ENCODE assay signal across 16 cellular contexts in the genomic region with DNA sequence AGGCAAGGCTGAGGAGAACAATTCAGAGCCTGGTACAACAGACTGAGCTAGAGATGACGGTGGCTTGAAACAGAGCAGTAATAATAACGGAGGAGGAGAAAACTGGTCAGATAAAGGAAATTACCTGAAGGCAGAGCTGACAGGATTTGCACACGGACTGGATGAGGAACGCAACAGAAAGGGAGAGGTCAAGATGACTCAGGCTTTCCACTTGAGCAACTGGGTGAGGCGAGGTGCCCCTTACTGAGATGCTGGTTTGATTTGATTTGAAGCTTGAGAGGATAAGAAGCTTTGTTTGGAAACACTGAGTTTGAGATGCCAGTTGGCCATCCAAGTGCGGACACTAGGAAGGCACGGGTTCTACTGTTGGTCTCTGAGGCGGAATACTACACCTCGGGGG. TPM values are rescaled to one million over a fixed set of nuclear protein-coding genes. Genes with fewer than 3 reads are reported as not detected.
DNase-seq lines count a peak whose midpoint lies in the region; ATAC-seq and TF ChIP-seq lines count a peak whose summit lies in the region.
"Had no signal": no experiment of that assay in that cellular context is flagged by ENCODE, and none has a peak within 500 bp of the region (broad histone marks: within the 10 kb centered on the region; RNA-seq: fewer than 3 reads in every experiment).

No MANE protein-coding gene starts in this region.

- H3K9me3 Mint-ChIP-seq in activated CD4-positive, alpha-beta memory T cell treated with anti-CD3 and anti-CD28 coated beads for 36 hours = no peaks in the 10 kb centered on the region
- H3K9me3 Mint-ChIP-seq in activated CD4-positive, alpha-beta memory T cell treated with anti-CD3 and anti-CD28 coated beads, Interleukin-2, amount 10 ng/mL, durations not matched to agents 7 days and 5 days = no peaks in the 10 kb centered on the region
- H3K9me3 Mint-ChIP-seq in activated CD4-positive, alpha-beta T cell treated with anti-CD3 and anti-CD28 coated beads, Interleukin-2, amount 10 ng/mL, durations not matched to agents 7 days and 5 days = no peaks in the 10 kb centered on the region
- H3K9me3 Mint-ChIP-seq: CD8-positive, alpha-beta memory T cell had no signal

- peak overlapping the region; percentile 13 for H3K27ac ChIP-seq in upper lobe of right lung
- no peak overlapping the region for H3K27ac ChIP-seq in MM.1S (ENCODE audit: low read length)
- H3K27ac ChIP-seq: testis had no signal

- H3K9ac ChIP-seq in MM.1S (ENCODE audit: low read length) = no peak overlapping the region

- no peak overlapping the region for H2AFZ ChIP-seq in MM.1S (ENCODE audit: low read length)

- H3K27me3 ChIP-seq in upper lobe of right lung (no peaks in the 10 kb centered on the region), MM.1S (replicated peaks; ENCODE audit: insufficient read depth, low read length) (no peaks in the 10 kb centered on the region)
- H3K27me3 ChIP-seq: dorsolateral prefrontal cortex, testis had no signal

- no peak overlapping the region for H3K4me3 Mint-ChIP-seq in activated CD4-positive, alpha-beta memory T cell treated with anti-CD3 and anti-CD28 coated beads for 36 hours
- no peak overlapping the region for H3K4me3 Mint-ChIP-seq in activated CD4-positive, alpha-beta memory T cell treated with anti-CD3 and anti-CD28 coated beads, Interleukin-2, amount 10 ng/mL, durations not matched to agents 7 days and 5 days
- no peak overlapping the region for H3K4me3 Mint-ChIP-seq in activated CD4-positive, alpha-beta T cell treated with anti-CD3 and anti-CD28 coated beads, Interleukin-2, amount 10 ng/mL, durations not matched to agents 7 days and 5 days
- H3K4me3 Mint-ChIP-seq: CD8-positive, alpha-beta memory T cell had no signal

- no peak overlapping the region for H3K4me2 ChIP-seq in MM.1S (ENCODE audit: low read depth, low read length)

- intact Hi-C loops in activated CD4-positive, alpha-beta memory T cell treated with anti-CD3 and anti-CD28 coated beads for 36 hours (cut with micrococcal nuclease) = no loop called here
- intact Hi-C loops in upper lobe of right lung (cut with DNase I) = no loop called here

- no peaks in the 10 kb centered on the region for H4K20me1 ChIP-seq in MM.1S (ENCODE audit: insufficient read depth, low read length)

- no peaks in the 10 kb centered on the region for H3K36me3 Mint-ChIP-seq in activated CD4-positive, alpha-beta memory T cell treated with anti-CD3 and anti-CD28 coated beads for 36 hours
- no peaks in the 10 kb centered on the region for H3K36me3 Mint-ChIP-seq in activated CD4-positive, alpha-beta memory T cell treated with anti-CD3 and anti-CD28 coated beads, Interleukin-2, amount 10 ng/mL, durations not matched to agents 7 days and 5 days (ENCODE audit: low read depth)
- no peaks in the 10 kb centered on the region for H3K36me3 Mint-ChIP-seq in activated CD4-positive, alpha-beta T cell treated with anti-CD3 and anti-CD28 coated beads, Interleukin-2, amount 10 ng/mL, durations not matched to agents 7 days and 5 days (ENCODE audit: low read depth)
- H3K36me3 Mint-ChIP-seq: CD8-positive, alpha-beta memory T cell had no signal

- peaks cover 6% of the 10 kb centered on the region for H3K27me3 Mint-ChIP-seq in activated CD4-positive, alpha-beta memory T cell treated with anti-CD3 and anti-CD28 coated beads for 36 hours
- H3K27me3 Mint-ChIP-seq in activated CD4-positive, alpha-beta memory T cell treated with anti-CD3 and anti-CD28 coated beads, Interleukin-2, amount 10 ng/mL, durations not matched to agents 7 days and 5 days = peaks cover 15% of the 10 kb centered on the region
- peaks cover 15% of the 10 kb centered on the region for H3K27me3 Mint-ChIP-seq in activated CD4-positive, alpha-beta T cell treated with anti-CD3 and anti-CD28 coated beads, Interleukin-2, amount 10 ng/mL, durations not matched to agents 7 days and 5 days

- TF ChIP-seq CTCF in upper lobe of right lung (IDR thresholded peaks at IDR 0.05) (no peak), MM.1S (IDR thresholded peaks at IDR 0.05; ENCODE audit: low read length) (no peak)

- no peaks in the 10 kb centered on the region for H3K4me1 Mint-ChIP-seq in activated CD4-positive, alpha-beta memory T cell treated with anti-CD3 and anti-CD28 coated beads for 36 hours (ENCODE audit: low read depth)
- no peaks in the 10 kb centered on the region for H3K4me1 Mint-ChIP-seq in activated CD4-positive, alpha-beta memory T cell treated with anti-CD3 and anti-CD28 coated beads, Interleukin-2, amount 10 ng/mL, durations not matched to agents 7 days and 5 days
- H3K4me1 Mint-ChIP-seq in activated CD4-positive, alpha-beta T cell treated with anti-CD3 and anti-CD28 coated beads, Interleukin-2, amount 10 ng/mL, durations not matched to agents 7 days and 5 days = no peaks in the 10 kb centered on the region
- H3K4me1 Mint-ChIP-seq: CD8-positive, alpha-beta memory T cell had no signal

- H3K4me3 ChIP-seq in upper lobe of right lung (no peak overlapping the region), MM.1S (ENCODE audit: low read length) (no peak overlapping the region)
- H3K4me3 ChIP-seq: dorsolateral prefrontal cortex, testis had no signal

- H3K27ac Mint-ChIP-seq in activated CD4-positive, alpha-beta memory T cell treated with anti-CD3 and anti-CD28 coated beads for 36 hours = no peak overlapping the region
- H3K27ac Mint-ChIP-seq in activated CD4-positive, alpha-beta memory T cell treated with anti-CD3 and anti-CD28 coated beads, Interleukin-2, amount 10 ng/mL, durations not matched to agents 7 days and 5 days = no peak overlapping the region
- no peak overlapping the region for H3K27ac Mint-ChIP-seq in activated CD4-positive, alpha-beta T cell treated with anti-CD3 and anti-CD28 coated beads, Interleukin-2, amount 10 ng/mL, durations not matched to agents 7 days and 5 days
- H3K27ac Mint-ChIP-seq: CD8-positive, alpha-beta memory T cell had no signal

- no peaks in the 10 kb centered on the region for H3K79me2 ChIP-seq in MM.1S (ENCODE audit: low read length)

- no peaks in the 10 kb centered on the region for H3F3A ChIP-seq in MM.1S (ENCODE audit: insufficient read depth, low read length)

- DNase-seq in activated CD4-positive, alpha-beta memory T cell treated with anti-CD3 and anti-CD28 coated beads for 36 hours = peak; percentile 18
- DNase-seq in activated CD4-positive, alpha-beta memory T cell treated with anti-CD3 and anti-CD28 coated beads, Interleukin-2, amount 10 ng/mL, durations not matched to agents 7 days and 5 days = no peak
- DNase-seq in RKO (ENCODE audit: low spot score) (peak; percentile 29), fibroblast of gingiva (ENCODE audit: low read depth) (peak; percentile 31), upper lobe of right lung (no peak), MM.1S (no peak)
- no peak for DNase-seq in activated CD4-positive, alpha-beta T cell treated with anti-CD3 and anti-CD28 coated beads, Interleukin-2, amount 10 ng/mL, durations not matched to agents 7 days and 5 days
- DNase-seq: activated T-cell treated with anti-CD3 and anti-CD28 coated beads, Interleukin-2, amount 50 U/mL, for 48 hours; amygdala; CD8-positive, alpha-beta memory T cell; dorsolateral prefrontal cortex; foreskin melanocyte; NCI-H2107; testis had no signal

- ATAC-seq in upper lobe of right lung (peak; percentile 61), GM18520 (IDR thresholded peaks at IDR 0.05; ENCODE audit: unreplicated experiment) (no peak)
- ATAC-seq: activated CD4-positive, CD25-positive, alpha-beta regulatory T cell treated with anti-CD3 and anti-CD28 coated beads, Interleukin-2, amount 50 U/mL, for 24 hours had no signal

- H3K9me3 ChIP-seq in upper lobe of right lung = no peaks in the 10 kb centered on the region
- H3K9me3 ChIP-seq in MM.1S (replicated peaks; ENCODE audit: insufficient read depth, low read length) = no peaks in the 10 kb centered on the region
- H3K9me3 ChIP-seq: testis had no signal

- H3K4me1 ChIP-seq in upper lobe of right lung = peaks cover 8% of the 10 kb centered on the region
- H3K4me1 ChIP-seq in MM.1S (ENCODE audit: low read length) = no peaks in the 10 kb centered on the region
- H3K4me1 ChIP-seq: testis had no signal

- CTCF ChIA-PET in activated CD4-positive, alpha-beta memory T cell treated with anti-CD3 and anti-CD28 coated beads for 36 hours (lab: Charles Lee) = interaction anchor here (1.1 kb wide), 1 partner anchor 49 kb away, joined by 3 read pairs; no protein-coding TSS in a partner anchor
- CTCF ChIA-PET in activated CD4-positive, alpha-beta memory T cell treated with anti-CD3 and anti-CD28 coated beads, Interleukin-2, amount 10 ng/mL, durations not matched to agents 7 days and 5 days (lab: Charles Lee) = interaction anchor here (0.8 kb wide), 1 partner anchor 98 kb away, joined by 4 read pairs; no protein-coding TSS in a partner anchor
- CTCF ChIA-PET in activated CD4-positive, alpha-beta T cell treated with anti-CD3 and anti-CD28 coated beads, Interleukin-2, amount 10 ng/mL, durations not matched to agents 7 days and 5 days (lab: Charles Lee) = interaction anchor here (1.2 kb wide), 1 partner anchor 24 kb away, joined by 4 read pairs; no protein-coding TSS in a partner anchor

- H3K9me2 ChIP-seq in MM.1S (replicated peaks; ENCODE audit: insufficient read depth, low read length) = no peaks in the 10 kb centered on the region

- H3K36me3 ChIP-seq in upper lobe of right lung = no peaks in the 10 kb centered on the region
- no peaks in the 10 kb centered on the region for H3K36me3 ChIP-seq in MM.1S (replicated peaks; ENCODE audit: insufficient read depth, low read length)

- POLR2A ChIA-PET in activated CD4-positive, alpha-beta memory T cell treated with anti-CD3 and anti-CD28 coated beads for 36 hours (lab: Charles Lee) = no interaction called here
- POLR2A ChIA-PET in activated CD4-positive, alpha-beta memory T cell treated with anti-CD3 and anti-CD28 coated beads, Interleukin-2, amount 10 ng/mL, durations not matched to agents 7 days and 5 days (lab: Charles Lee) = no interaction called here
- POLR2A ChIA-PET in activated CD4-positive, alpha-beta T cell treated with anti-CD3 and anti-CD28 coated beads, Interleukin-2, amount 10 ng/mL, durations not matched to agents 7 days and 5 days (lab: Charles Lee) = no interaction called here

RNA-seq across cellular contexts. Expression of a gene that starts 35.4 kb away (rescaled TPM):
- 1 to 10 TPM; 2.7 to 2.9 TPM for total RNA-seq in activated CD4-positive, alpha-beta memory T cell treated with anti-CD3 and anti-CD28 coated beads for 36 hours
- total RNA-seq in activated CD4-positive, alpha-beta memory T cell treated with anti-CD3 and anti-CD28 coated beads, Interleukin-2, amount 10 ng/mL, durations not matched to agents 7 days and 5 days = 1 to 10 TPM; 1.9 to 2.4 TPM
- 1.3 TPM for total RNA-seq in upper lobe of right lung
- total RNA-seq in activated CD4-positive, alpha-beta T cell treated with anti-CD3 and anti-CD28 coated beads, Interleukin-2, amount 10 ng/mL, durations not matched to agents 7 days and 5 days = under 1 TPM; 0.62 to 0.75 TPM

RNA-seq across cellular contexts. Expression of a gene that starts 52.2 kb away (rescaled TPM):
- not detected for total RNA-seq in activated CD4-positive, alpha-beta memory T cell treated with anti-CD3 and anti-CD28 coated beads for 36 hours
- not detected for total RNA-seq in activated CD4-positive, alpha-beta memory T cell treated with anti-CD3 and anti-CD28 coated beads, Interleukin-2, amount 10 ng/mL, durations not matched to agents 7 days and 5 days
- total RNA-seq in upper lobe of right lung = 9.9 TPM
- total RNA-seq in activated CD4-positive, alpha-beta T cell treated with anti-CD3 and anti-CD28 coated beads, Interleukin-2, amount 10 ng/mL, durations not matched to agents 7 days and 5 days = under 1 TPM; 0.35 to 0.55 TPM

Comparison
In these comparisons a context has a peak if more than half of its experiments do, and no peak if none do; other contexts are left out.
1. DNase-seq: peak in activated CD4-positive, alpha-beta memory T cell treated with anti-CD3 and anti-CD28 coated beads for 36 hours (single experiment), RKO (single experiment) and fibroblast of gingiva (single experiment); none in activated CD4-positive, alpha-beta memory T cell treated with anti-CD3 and anti-CD28 coated beads, Interleukin-2, amount 10 ng/mL, durations not matched to agents 7 days and 5 days (single experiment), upper lobe of right lung (single experiment), activated CD4-positive, alpha-beta T cell treated with anti-CD3 and anti-CD28 coated beads, Interleukin-2, amount 10 ng/mL, durations not matched to agents 7 days and 5 days (single experiment) and MM.1S (single experiment).